28 cellular contexts compared by ENCODE assay signal in the genomic region with DNA sequence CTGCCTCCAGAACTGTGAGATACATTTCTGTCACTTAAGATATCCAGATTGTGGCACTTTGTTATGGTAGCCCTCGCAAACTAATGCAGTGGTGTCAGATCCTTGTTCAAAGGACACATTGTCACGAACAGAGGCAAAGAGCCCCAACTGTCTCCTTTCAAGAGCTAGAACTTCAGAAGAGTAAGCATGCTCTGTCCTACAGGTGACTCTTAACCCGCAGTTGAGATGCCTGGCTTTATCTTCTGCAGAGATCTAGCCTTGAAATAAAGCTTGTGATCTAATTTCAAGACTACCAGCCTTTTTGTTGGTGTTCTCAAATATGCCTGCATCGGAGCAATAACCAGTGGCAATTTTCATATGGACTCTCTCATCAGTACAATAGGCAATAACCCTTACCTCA.
"Had no signal": no experiment of that assay in that cellular context is flagged by ENCODE, and none has a peak within 500 bp of the region (broad histone marks: within the 10 kb centered on the region; RNA-seq: fewer than 3 reads in every experiment).

No MANE protein-coding gene starts in this region.

- H3K36me3 Mint-ChIP-seq: natural killer cell treated with Interleukin-12 subunit alpha and Interleukin-12 subunit beta and Interleukin-15 and Interleukin-18, amount 100 ng/mL, for 72 hours; stimulated activated effector memory CD8-positive, alpha-beta T cell treated with anti-CD3 and anti-CD28 coated beads, Interleukin-12 subunit alpha, Interleukin-12 subunit beta, amount 100 ng/mL, for 72 hours; stimulated activated naive B cell treated with anti-CD40 and anti-IgM and Interleukin-4, amounts not matched to agents 10 μg/mL and 1 μg/mL and 100 μg/mL, for 72 hours had no signal

- FAIRE-seq: small intestine had no signal

- H3K4me1 ChIP-seq: neural progenitor cell, psoas muscle, right lobe of liver, thyroid gland, uterus had no signal

- H3K36me3 ChIP-seq: neural progenitor cell, ovary, right lobe of liver, sigmoid colon, stomach, thoracic aorta, thyroid gland, transverse colon, upper lobe of right lung, uterus had no signal

- H3K27ac ChIP-seq: neural progenitor cell, ovary, parathyroid adenoma, psoas muscle, right lobe of liver, sigmoid colon, stomach, thoracic aorta, thyroid gland, transverse colon, upper lobe of right lung, uterus had no signal

- H3K4me2 ChIP-seq: neural progenitor cell had no signal

- H3K4me3 ChIP-seq: neural progenitor cell, ovary, psoas muscle, right lobe of liver, sigmoid colon, stomach, thoracic aorta, thyroid gland, transverse colon, upper lobe of right lung, uterus had no signal

- H3K27ac Mint-ChIP-seq: natural killer cell treated with Interleukin-12 subunit alpha and Interleukin-12 subunit beta and Interleukin-15 and Interleukin-18, amount 100 ng/mL, for 72 hours; neural progenitor cell; progenitor cell of endocrine pancreas; stimulated activated effector memory CD8-positive, alpha-beta T cell treated with anti-CD3 and anti-CD28 coated beads, Interleukin-12 subunit alpha, Interleukin-12 subunit beta, amount 100 ng/mL, for 72 hours; stimulated activated naive CD8-positive, alpha-beta T cell treated with anti-CD3 and anti-CD28 coated beads, Interleukin-15, Interleukin-2, amounts not matched to agents 100 ng/mL and 50 ng/mL, for 24 hours; type B pancreatic cell had no signal

- H3K9me3 ChIP-seq: ovary, psoas muscle, right lobe of liver, sigmoid colon, stomach, thoracic aorta, thyroid gland, transverse colon, upper lobe of right lung, uterus had no signal

- H3K4me3 Mint-ChIP-seq: naive thymus-derived CD8-positive, alpha-beta T cell; natural killer cell treated with Interleukin-12 subunit alpha and Interleukin-12 subunit beta and Interleukin-15 and Interleukin-18, amount 100 ng/mL, for 72 hours; neural progenitor cell; stimulated activated effector memory CD8-positive, alpha-beta T cell treated with anti-CD3 and anti-CD28 coated beads, Interleukin-12 subunit alpha, Interleukin-12 subunit beta, amount 100 ng/mL, for 72 hours; stimulated activated naive CD8-positive, alpha-beta T cell treated with anti-CD3 and anti-CD28 coated beads, Interleukin-15, Interleukin-2, amounts not matched to agents 100 ng/mL and 50 ng/mL, for 24 hours; type B pancreatic cell had no signal

- H3K27me3 ChIP-seq: neural progenitor cell, ovary, right lobe of liver, sigmoid colon, stomach, thyroid gland, transverse colon, upper lobe of right lung, uterus had no signal

- H3K9me3 Mint-ChIP-seq: naive thymus-derived CD8-positive, alpha-beta T cell; natural killer cell treated with Interleukin-12 subunit alpha and Interleukin-12 subunit beta and Interleukin-15 and Interleukin-18, amount 100 ng/mL, for 72 hours; neural progenitor cell; stimulated activated effector memory CD8-positive, alpha-beta T cell treated with anti-CD3 and anti-CD28 coated beads, Interleukin-12 subunit alpha, Interleukin-12 subunit beta, amount 100 ng/mL, for 72 hours; stimulated activated naive B cell treated with anti-CD40 and anti-IgM and Interleukin-4, amounts not matched to agents 10 μg/mL and 1 μg/mL and 100 μg/mL, for 72 hours; stimulated activated naive CD8-positive, alpha-beta T cell treated with anti-CD3 and anti-CD28 coated beads, Interleukin-15, Interleukin-2, amounts not matched to agents 100 ng/mL and 50 ng/mL, for 24 hours; type B pancreatic cell had no signal

- H3K9ac ChIP-seq: neural progenitor cell, parathyroid adenoma had no signal

- H3K27me3 Mint-ChIP-seq: naive thymus-derived CD8-positive, alpha-beta T cell; natural killer cell treated with Interleukin-12 subunit alpha and Interleukin-12 subunit beta and Interleukin-15 and Interleukin-18, amount 100 ng/mL, for 72 hours; progenitor cell of endocrine pancreas; stimulated activated naive CD8-positive, alpha-beta T cell treated with anti-CD3 and anti-CD28 coated beads, Interleukin-15, Interleukin-2, amounts not matched to agents 100 ng/mL and 50 ng/mL, for 24 hours; type B pancreatic cell had no signal

- DNase-seq: occipital lobe; ovary; posterior cingulate gyrus; psoas muscle; right cardiac atrium; right lobe of liver; sigmoid colon; small intestine; stimulated activated CD4-positive, alpha-beta T cell treated with anti-CD3 and anti-CD28 coated beads, Interleukin-15, amount 100 ng/mL, for 24 hours; stimulated activated CD4-positive, alpha-beta T cell treated with anti-CD3 and anti-CD28 coated beads, Interleukin-2, amount 100 ng/mL, for 24 hours; stimulated activated CD4-positive, alpha-beta T cell treated with anti-CD3 and anti-CD28 coated beads, Interleukin-2, amount 100 ng/mL, for 48 hours; stimulated activated CD4-positive, alpha-beta T cell treated with anti-CD3 and anti-CD28 coated beads, Interleukin-4, amount 100 ng/mL, for 24 hours; stimulated activated naive B cell treated with anti-CD40 and anti-IgM and Interleukin-4, amounts not matched to agents 10 μg/mL and 1 μg/mL and 100 μg/mL, for 72 hours; stimulated activated naive CD4-positive, alpha-beta T cell treated with Interleukin-2 at 50 U/mL for 16 hours; stomach; thyroid gland; transverse colon; upper lobe of right lung; uterus had no signal
